In genomic region chr2:69191672-69192071, GRCh38 we compare ENCODE assay signal across 18 cellular contexts.
"Had no signal": no experiment of that assay in that cellular context is flagged by ENCODE, and none has a peak within 500 bp of the region (broad histone marks: within the 10 kb centered on the region; RNA-seq: fewer than 3 reads in every experiment).

No MANE protein-coding gene starts in this region.

- H3K27ac Mint-ChIP-seq: activated naive CD8-positive, alpha-beta T cell; memory B cell; T-helper 2 cell treated with Interferon-gamma antibody and Interleukin-4, amounts not matched to agents 5 μg/mL and 100 μg/mL, for 36 hours had no signal

- H3K36me3 ChIP-seq: breast epithelium had no signal

- H3K27me3 ChIP-seq: breast epithelium, dorsolateral prefrontal cortex, heart left ventricle had no signal

- H3K27me3 Mint-ChIP-seq: activated naive CD8-positive, alpha-beta T cell had no signal

- H3K4me3 Mint-ChIP-seq: activated naive CD8-positive, alpha-beta T cell; memory B cell; neural crest cell; T-helper 2 cell treated with Interferon-gamma antibody and Interleukin-4, amounts not matched to agents 5 μg/mL and 100 μg/mL, for 36 hours had no signal

- H3K27ac ChIP-seq: dorsolateral prefrontal cortex, heart left ventricle, left ventricle myocardium inferior, parathyroid adenoma had no signal

- H3K36me3 Mint-ChIP-seq: activated naive CD8-positive, alpha-beta T cell; memory B cell had no signal

- H3K9me3 Mint-ChIP-seq: memory B cell; neural crest cell; T-helper 2 cell treated with Interferon-gamma antibody and Interleukin-4, amounts not matched to agents 5 μg/mL and 100 μg/mL, for 36 hours had no signal

- H3K4me3 ChIP-seq: breast epithelium, dorsolateral prefrontal cortex, heart left ventricle, left ventricle myocardium inferior, skin epidermis had no signal

- H3K9ac ChIP-seq: parathyroid adenoma had no signal

- ATAC-seq: activated CD4-positive, CD25-positive, alpha-beta regulatory T cell treated with anti-CD3 and anti-CD28 coated beads, Interleukin-2, amount 50 U/mL, for 24 hours; heart left ventricle had no signal

- H3K4me1 ChIP-seq: breast epithelium, parathyroid adenoma had no signal

- H3K79me2 ChIP-seq: parathyroid adenoma had no signal

- H3K4me1 Mint-ChIP-seq: memory B cell had no signal

- H2AFZ ChIP-seq: parathyroid adenoma had no signal

- H3K9me3 ChIP-seq: breast epithelium, heart left ventricle, left ventricle myocardium inferior had no signal

- DNase-seq: activated CD4-positive, alpha-beta T cell treated with anti-CD3 and anti-CD28 coated beads, Interleukin-2, amount 50 U/mL, for 4 hours; activated effector memory CD4-positive, alpha-beta T cell treated with Interleukin-2 at 50 U/mL for 16 hours; activated T-cell treated with anti-CD3 and anti-CD28 coated beads, Interleukin-2, amount 50 U/mL, for 1 hour; aorta; dorsolateral prefrontal cortex; heart left ventricle; left ventricle myocardium inferior; retina; SW 1271; trophoblast cell had no signal
